ENCODE assay signal across 8 cellular contexts in the genomic region with DNA sequence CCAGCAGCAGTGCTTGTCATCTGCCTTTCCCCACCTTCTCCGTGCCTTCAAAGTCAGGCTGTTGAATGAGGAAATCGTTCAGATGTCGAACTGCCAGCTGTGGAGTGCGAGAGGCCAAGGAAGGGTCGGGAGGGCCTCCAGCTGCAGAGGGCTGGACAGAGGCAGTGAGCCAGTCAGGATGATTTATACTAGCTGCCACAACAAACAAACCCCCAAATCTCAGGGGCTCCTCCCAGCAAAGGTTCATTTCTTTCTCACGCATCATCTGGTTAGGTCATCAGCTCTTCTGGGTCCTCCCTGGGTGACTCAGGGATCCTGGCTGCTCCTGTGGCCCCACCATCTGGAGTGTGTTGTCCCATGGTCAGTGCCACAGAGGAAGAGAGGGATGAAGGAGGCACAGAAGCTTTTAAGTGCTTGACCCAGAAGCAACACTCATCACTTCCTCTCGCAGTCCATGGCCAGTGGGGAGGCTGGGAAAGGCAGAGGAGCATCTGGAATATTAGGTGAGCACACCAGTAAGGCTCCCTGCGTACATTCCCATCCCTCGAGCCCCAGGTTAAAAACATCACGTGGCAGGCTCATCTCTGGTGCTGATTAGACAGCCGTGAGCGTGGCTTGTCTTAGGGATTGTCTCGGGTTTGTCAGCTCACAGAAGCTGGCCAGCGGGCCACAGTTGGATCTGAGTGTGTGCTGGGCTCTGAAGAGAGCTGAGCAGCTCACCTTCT.
A peak's percentile ranks its signal among the peaks of the same experiment; 100 is the strongest.
DNase-seq lines count a peak whose midpoint lies in the region; ATAC-seq, FAIRE-seq and TF ChIP-seq lines count a peak whose summit lies in the region.

No MANE protein-coding gene starts in this region.

- H3K4me3 ChIP-seq in adrenal gland (no peak overlapping the region), skeletal muscle satellite cell (ENCODE audit: low read length) (no peak overlapping the region)

- WGBS in adrenal gland, 4 donors, result 60 to 67% (median 64%) methylated on average over 12 to 14 of the region's 14 CpGs

- TF ChIP-seq CTCF in adrenal gland (IDR thresholded peaks at IDR 0.05), result no peak

- no peak overlapping the region for H3K9ac ChIP-seq in skeletal muscle satellite cell (ENCODE audit: low read depth, low read length)

- ATAC-seq in left ventricle myocardium superior, result peak; percentile 91
- ATAC-seq in activated CD4-positive, CD25-positive, alpha-beta regulatory T cell treated with anti-CD3 and anti-CD28 coated beads, Interleukin-2, amount 50 U/mL, for 24 hours, result no peak

- DNase-seq in H54 (ENCODE audit: insufficient read length, low spot score) (peak; percentile 99), adrenal gland (peak in 3 of 7 donors; percentile 29 to 46 (median 43)), left ventricle myocardium superior (peak; percentile 78), DMS 273 (lab: John Stamatoyannopoulos, UW; ENCODE audit: unreplicated experiment) (no peak), NCI-H2227 (lab: John Stamatoyannopoulos, UW; ENCODE audit: unreplicated experiment) (no peak), NCI-H2029 treated with DMSO at 0.1 percent for 48 hours (lab: John Stamatoyannopoulos, UW) (no peak)

- TF ChIP-seq POLR2A in H54 (IDR thresholded peaks at IDR 0.05; ENCODE audit: low read depth, low read length) (no peak), adrenal gland (IDR thresholded peaks at IDR 0.05) (no peak)

- FAIRE-seq in H54 (lab: Jason Lieb, UNC), result peak; percentile 75

- H3K27me3 ChIP-seq in adrenal gland (no peaks in the 10 kb centered on the region), skeletal muscle satellite cell (ENCODE audit: control insufficient read depth, insufficient read depth, low read length) (no peaks in the 10 kb centered on the region)

- H3K4me1 ChIP-seq in adrenal gland (replicated peaks in 1 of 2), result peaks cover 0 to 15% of the 10 kb centered on the region in 2 donors
- H3K4me1 ChIP-seq in skeletal muscle satellite cell (ENCODE audit: control insufficient read depth, insufficient read depth, low read length), result peaks cover 12% of the 10 kb centered on the region

- H3K9me3 ChIP-seq in adrenal gland (replicated peaks in 1 of 3) (no peaks in the 10 kb centered on the region), skeletal muscle satellite cell (replicated peaks; ENCODE audit: low read length) (no peaks in the 10 kb centered on the region)

- H3K27ac ChIP-seq in adrenal gland, result peak overlapping the region in 3 of 5 donors; percentile 7 to 76 (median 40)

- H3K36me3 ChIP-seq in adrenal gland (replicated peaks in 1 of 2) (no peaks in the 10 kb centered on the region), skeletal muscle satellite cell (ENCODE audit: insufficient read depth, low read length) (no peaks in the 10 kb centered on the region)

- peak overlapping the region; percentile 45 for H3K4me2 ChIP-seq in skeletal muscle satellite cell (ENCODE audit: low read length)

- intact Hi-C loops in adrenal gland (cut with DNase I) (no loop called here), left ventricle myocardium superior (cut with micrococcal nuclease) (no loop called here)

Comparison
In these comparisons a context has a peak if more than half of its experiments do, and no peak if none do; other contexts are left out.
1. DNase-seq: peak in H54 (single experiment) and left ventricle myocardium superior (single experiment); none in DMS 273 (single experiment), NCI-H2227 (single experiment) and NCI-H2029 treated with DMSO at 0.1 percent for 48 hours (single experiment).